ENCODE assay signal across 1 cellular context in the genomic region with DNA sequence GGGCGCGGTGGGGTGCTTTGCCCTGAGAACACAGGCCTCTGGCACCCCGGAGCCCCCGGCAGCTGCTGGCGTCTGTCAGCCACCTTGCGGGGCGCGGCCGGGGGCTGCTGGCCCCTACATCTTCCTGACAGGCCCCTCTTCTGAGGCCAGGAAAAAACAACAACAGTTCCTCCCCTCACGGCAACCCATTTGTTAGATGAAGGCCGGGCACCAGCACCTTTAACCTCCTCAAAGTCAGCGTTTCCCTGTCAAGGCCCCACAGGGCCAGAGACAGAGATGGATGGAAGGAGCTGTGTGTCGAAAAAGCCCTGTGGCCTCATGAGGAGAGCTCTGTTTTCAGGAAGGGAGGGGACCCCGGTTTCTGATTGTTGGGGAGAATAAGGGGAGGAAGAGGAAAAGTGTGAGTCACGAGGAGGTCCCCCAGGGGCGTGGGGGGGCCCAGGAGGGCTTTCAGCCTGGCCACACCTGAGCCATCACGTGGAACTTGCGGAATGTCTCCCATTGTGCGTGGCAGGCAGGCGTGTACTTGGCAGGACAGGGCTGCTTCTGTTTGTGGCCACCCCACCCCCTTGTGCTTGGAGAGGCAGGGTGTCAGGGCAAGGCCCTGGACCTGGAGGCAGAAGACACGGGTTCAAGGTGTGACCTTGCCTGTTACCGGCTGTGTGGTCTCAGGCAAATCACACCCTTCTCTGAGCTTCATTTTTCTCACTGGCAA.
TF ChIP-seq lines count a peak whose summit lies in the region.

No MANE protein-coding gene starts in this region.

TF ChIP-seq in HepG2, 621 proteins besides CTCF, POLR2A, EP300 and RAD21 (continued from another document and continues in another):
- peak; percentile 80 for TF ChIP-seq PATZ1 (CRISPR knock-in tag; IDR thresholded peaks at IDR 0.05)
- TF ChIP-seq, protein P1, sequence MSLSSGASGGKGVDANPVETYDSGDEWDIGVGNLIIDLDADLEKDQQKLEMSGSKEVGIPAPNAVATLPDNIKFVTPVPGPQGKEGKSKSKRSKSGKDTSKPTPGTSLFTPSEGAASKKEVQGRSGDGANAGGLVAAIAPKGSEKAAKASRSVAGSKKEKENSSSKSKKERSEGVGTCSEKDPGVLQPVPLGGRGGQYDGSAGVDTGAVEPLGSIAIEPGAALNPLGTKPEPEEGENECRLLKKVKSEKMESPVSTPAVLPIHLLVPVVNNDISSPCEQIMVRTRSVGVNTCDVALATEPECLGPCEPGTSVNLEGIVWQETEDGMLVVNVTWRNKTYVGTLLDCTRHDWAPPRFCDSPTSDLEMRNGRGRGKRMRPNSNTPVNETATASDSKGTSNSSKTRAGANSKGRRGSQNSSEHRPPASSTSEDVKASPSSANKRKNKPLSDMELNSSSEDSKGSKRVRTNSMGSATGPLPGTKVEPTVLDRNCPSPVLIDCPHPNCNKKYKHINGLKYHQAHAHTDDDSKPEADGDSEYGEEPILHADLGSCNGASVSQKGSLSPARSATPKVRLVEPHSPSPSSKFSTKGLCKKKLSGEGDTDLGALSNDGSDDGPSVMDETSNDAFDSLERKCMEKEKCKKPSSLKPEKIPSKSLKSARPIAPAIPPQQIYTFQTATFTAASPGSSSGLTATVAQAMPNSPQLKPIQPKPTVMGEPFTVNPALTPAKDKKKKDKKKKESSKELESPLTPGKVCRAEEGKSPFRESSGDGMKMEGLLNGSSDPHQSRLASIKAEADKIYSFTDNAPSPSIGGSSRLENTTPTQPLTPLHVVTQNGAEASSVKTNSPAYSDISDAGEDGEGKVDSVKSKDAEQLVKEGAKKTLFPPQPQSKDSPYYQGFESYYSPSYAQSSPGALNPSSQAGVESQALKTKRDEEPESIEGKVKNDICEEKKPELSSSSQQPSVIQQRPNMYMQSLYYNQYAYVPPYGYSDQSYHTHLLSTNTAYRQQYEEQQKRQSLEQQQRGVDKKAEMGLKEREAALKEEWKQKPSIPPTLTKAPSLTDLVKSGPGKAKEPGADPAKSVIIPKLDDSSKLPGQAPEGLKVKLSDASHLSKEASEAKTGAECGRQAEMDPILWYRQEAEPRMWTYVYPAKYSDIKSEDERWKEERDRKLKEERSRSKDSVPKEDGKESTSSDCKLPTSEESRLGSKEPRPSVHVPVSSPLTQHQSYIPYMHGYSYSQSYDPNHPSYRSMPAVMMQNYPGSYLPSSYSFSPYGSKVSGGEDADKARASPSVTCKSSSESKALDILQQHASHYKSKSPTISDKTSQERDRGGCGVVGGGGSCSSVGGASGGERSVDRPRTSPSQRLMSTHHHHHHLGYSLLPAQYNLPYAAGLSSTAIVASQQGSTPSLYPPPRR (CRISPR knock-in tag; IDR thresholded peaks at IDR 0.05; ENCODE audit: borderline replicate concordance): peak; percentile 33; the same call in 1 of the 2 replicates
- TF ChIP-seq PITX1 (CRISPR knock-in tag; IDR thresholded peaks at IDR 0.05): peak; percentile 60; the same call in 1 of the 2 replicates
- TF ChIP-seq FOXJ3 (CRISPR knock-in tag; IDR thresholded peaks at IDR 0.05; ENCODE audit: borderline replicate concordance): 0 out of 2 replicates have a peak, but pooled peaks have one; percentile 72
- peak in 1 of 2 experiments; percentile 45; a peak in 1 of 4 replicates for TF ChIP-seq KLF16 (CRISPR knock-in tag; IDR thresholded peaks at IDR 0.05)
- TF ChIP-seq TBX3 (IDR thresholded peaks at IDR 0.05; ENCODE audit: borderline replicate concordance): peak; percentile 24; the same call in 1 of the 2 replicates
- peak; percentile 53; the same call in 1 of the 2 replicates for TF ChIP-seq ZFP91 (CRISPR knock-in tag; IDR thresholded peaks at IDR 0.05; ENCODE audit: borderline replicate concordance)
- TF ChIP-seq ZNF274 (CRISPR knock-in tag; IDR thresholded peaks at IDR 0.05): no peak; the same call in 1 of the 2 replicates
- 0 out of 2 replicates have a peak, but pooled peaks have one; percentile 16 for TF ChIP-seq ZNF772 (CRISPR knock-in tag; IDR thresholded peaks at IDR 0.05)
- TF ChIP-seq ZNF710 (CRISPR knock-in tag; IDR thresholded peaks at IDR 0.05; ENCODE audit: borderline replicate concordance): 0 out of 2 replicates have a peak, but pooled peaks have one; percentile 51
- TF ChIP-seq STAT6 (CRISPR knock-in tag; IDR thresholded peaks at IDR 0.05; ENCODE audit: borderline replicate concordance): no peak
- TF ChIP-seq, protein P2, sequence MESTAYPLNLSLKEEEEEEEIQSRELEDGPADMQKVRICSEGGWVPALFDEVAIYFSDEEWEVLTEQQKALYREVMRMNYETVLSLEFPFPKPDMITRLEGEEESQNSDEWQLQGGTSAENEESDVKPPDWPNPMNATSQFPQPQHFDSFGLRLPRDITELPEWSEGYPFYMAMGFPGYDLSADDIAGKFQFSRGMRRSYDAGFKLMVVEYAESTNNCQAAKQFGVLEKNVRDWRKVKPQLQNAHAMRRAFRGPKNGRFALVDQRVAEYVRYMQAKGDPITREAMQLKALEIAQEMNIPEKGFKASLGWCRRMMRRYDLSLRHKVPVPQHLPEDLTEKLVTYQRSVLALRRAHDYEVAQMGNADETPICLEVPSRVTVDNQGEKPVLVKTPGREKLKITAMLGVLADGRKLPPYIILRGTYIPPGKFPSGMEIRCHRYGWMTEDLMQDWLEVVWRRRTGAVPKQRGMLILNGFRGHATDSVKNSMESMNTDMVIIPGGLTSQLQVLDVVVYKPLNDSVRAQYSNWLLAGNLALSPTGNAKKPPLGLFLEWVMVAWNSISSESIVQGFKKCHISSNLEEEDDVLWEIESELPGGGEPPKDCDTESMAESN (CRISPR knock-in tag; conservative IDR thresholded peaks at IDR 0.05): peak; percentile 59; the same call in 1 of the 2 replicates
- peak; percentile 64; the same call in 1 of the 2 replicates for TF ChIP-seq BCL6 (CRISPR knock-in tag; IDR thresholded peaks at IDR 0.05)
- peak; percentile 94 for TF ChIP-seq ZMYM2 (CRISPR knock-in tag; IDR thresholded peaks at IDR 0.05)
- TF ChIP-seq CHD4 (IDR thresholded peaks at IDR 0.05; ENCODE audit: borderline replicate concordance, low read length): 0 out of 2 replicates have a peak, but pooled peaks have one; percentile 23
- TF ChIP-seq EED (CRISPR knock-in tag; IDR thresholded peaks at IDR 0.05): no peak
- 0 out of 2 replicates have a peak, but pooled peaks have one; percentile 56 for TF ChIP-seq KDM1A (CRISPR knock-in tag; IDR thresholded peaks at IDR 0.05)
- TF ChIP-seq ZNF704 (CRISPR knock-in tag; IDR thresholded peaks at IDR 0.05; ENCODE audit: borderline replicate concordance): 0 out of 2 replicates have a peak, but pooled peaks have one; percentile 58
- peak; percentile 88; the same call in 1 of the 2 replicates for TF ChIP-seq ZBTB10 (CRISPR knock-in tag; IDR thresholded peaks at IDR 0.05; ENCODE audit: borderline replicate concordance)
- TF ChIP-seq ZNF33B (CRISPR knock-in tag; IDR thresholded peaks at IDR 0.05): 0 out of 2 replicates have a peak, but pooled peaks have one; percentile 16
- TF ChIP-seq BORCS8-MEF2B (CRISPR knock-in tag; IDR thresholded peaks at IDR 0.05): peak; percentile 52; the same call in 1 of the 2 replicates
- no peak for TF ChIP-seq SOX13 (IDR thresholded peaks at IDR 0.05)
- peak in 1 of 2 experiments; percentile 65; a peak in 2 of 4 replicates for TF ChIP-seq SOX13 (CRISPR knock-in tag; conservative IDR thresholded peaks at IDR 0.05 in 1 of 2, IDR thresholded peaks at IDR 0.05 in 1 of 2)
- TF ChIP-seq YEATS4 (CRISPR knock-in tag; IDR thresholded peaks at IDR 0.05; ENCODE audit: borderline replicate concordance): peak; percentile 58; the same call in 1 of the 2 replicates
- peak; percentile 12; the same call in 1 of the 2 replicates for TF ChIP-seq ZNF331 (CRISPR knock-in tag; IDR thresholded peaks at IDR 0.05)
- 0 out of 2 replicates have a peak, but pooled peaks have one; percentile 60 for TF ChIP-seq ZNF558 (CRISPR knock-in tag; IDR thresholded peaks at IDR 0.05; ENCODE audit: borderline replicate concordance)
- TF ChIP-seq MEIS1 (CRISPR knock-in tag; IDR thresholded peaks at IDR 0.05; ENCODE audit: borderline replicate concordance): 0 out of 2 replicates have a peak, but pooled peaks have one; percentile 40
- TF ChIP-seq KLF15 (CRISPR knock-in tag; IDR thresholded peaks at IDR 0.05; ENCODE audit: borderline replicate concordance): 0 out of 2 replicates have a peak, but pooled peaks have one; percentile 40
